In genomic region chr13:44270153-44270552, GRCh38 we compare ENCODE assay signal across 1 cellular context.
TF ChIP-seq lines count a peak whose summit lies in the region.

No MANE protein-coding gene starts in this region.

TF ChIP-seq in K562, 482 proteins besides CTCF, POLR2A, EP300 and RAD21 (continued from another document):
- TF ChIP-seq NR0B1 (IDR thresholded peaks at IDR 0.05; ENCODE audit: partially characterized antibody) (no peak), HIVEP1 (CRISPR knock-in tag; IDR thresholded peaks at IDR 0.05) (no peak), ATF3 (IDR thresholded peaks at IDR 0.05) (peak; percentile 51; the same call in 1 of the 2 replicates), ATF3 (CRISPR knock-in tag; conservative IDR thresholded peaks at IDR 0.05) (no peak), MTA2 (IDR thresholded peaks at IDR 0.05; ENCODE audit: low read depth) (no peak), CHCHD3 (CRISPR knock-in tag; IDR thresholded peaks at IDR 0.05) (no peak), CEBPZ (IDR thresholded peaks at IDR 0.05; ENCODE audit: borderline replicate concordance, low read depth, low read length) (no peak), SOX6 (IDR thresholded peaks at IDR 0.05) (no peak), HCFC1 (IDR thresholded peaks at IDR 0.05; ENCODE audit: low read depth, low read length) (no peak), EP400 (IDR thresholded peaks at IDR 0.05) (no peak), ZFPM2 (CRISPR knock-in tag; IDR thresholded peaks at IDR 0.05) (no peak), ZBTB17 (CRISPR knock-in tag; IDR thresholded peaks at IDR 0.05) (no peak), HDAC8 (tag; IDR thresholded peaks at IDR 0.05) (no peak), NFE2L1 (tag; IDR thresholded peaks at IDR 0.05; ENCODE audit: borderline replicate concordance, low read depth) (no peak), DLX4 (CRISPR knock-in tag; IDR thresholded peaks at IDR 0.05) (no peak), ARID2 (IDR thresholded peaks at IDR 0.05) (no peak), KDM5B (IDR thresholded peaks at IDR 0.05; ENCODE audit: insufficient replicate concordance, low read depth, low read length) (no peak), BCL6 (CRISPR knock-in tag; IDR thresholded peaks at IDR 0.05) (no peak), ESRRA (IDR thresholded peaks at IDR 0.05; ENCODE audit: borderline replicate concordance, low read depth) (no peak), ZNF217 (CRISPR knock-in tag; IDR thresholded peaks at IDR 0.05) (no peak)
- TF ChIP-seq, protein P1, sequence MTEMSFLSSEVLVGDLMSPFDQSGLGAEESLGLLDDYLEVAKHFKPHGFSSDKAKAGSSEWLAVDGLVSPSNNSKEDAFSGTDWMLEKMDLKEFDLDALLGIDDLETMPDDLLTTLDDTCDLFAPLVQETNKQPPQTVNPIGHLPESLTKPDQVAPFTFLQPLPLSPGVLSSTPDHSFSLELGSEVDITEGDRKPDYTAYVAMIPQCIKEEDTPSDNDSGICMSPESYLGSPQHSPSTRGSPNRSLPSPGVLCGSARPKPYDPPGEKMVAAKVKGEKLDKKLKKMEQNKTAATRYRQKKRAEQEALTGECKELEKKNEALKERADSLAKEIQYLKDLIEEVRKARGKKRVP (CRISPR knock-in tag; IDR thresholded peaks at IDR 0.05), result peak; percentile 64; the same call in 1 of the 2 replicates
